In the genomic region with DNA sequence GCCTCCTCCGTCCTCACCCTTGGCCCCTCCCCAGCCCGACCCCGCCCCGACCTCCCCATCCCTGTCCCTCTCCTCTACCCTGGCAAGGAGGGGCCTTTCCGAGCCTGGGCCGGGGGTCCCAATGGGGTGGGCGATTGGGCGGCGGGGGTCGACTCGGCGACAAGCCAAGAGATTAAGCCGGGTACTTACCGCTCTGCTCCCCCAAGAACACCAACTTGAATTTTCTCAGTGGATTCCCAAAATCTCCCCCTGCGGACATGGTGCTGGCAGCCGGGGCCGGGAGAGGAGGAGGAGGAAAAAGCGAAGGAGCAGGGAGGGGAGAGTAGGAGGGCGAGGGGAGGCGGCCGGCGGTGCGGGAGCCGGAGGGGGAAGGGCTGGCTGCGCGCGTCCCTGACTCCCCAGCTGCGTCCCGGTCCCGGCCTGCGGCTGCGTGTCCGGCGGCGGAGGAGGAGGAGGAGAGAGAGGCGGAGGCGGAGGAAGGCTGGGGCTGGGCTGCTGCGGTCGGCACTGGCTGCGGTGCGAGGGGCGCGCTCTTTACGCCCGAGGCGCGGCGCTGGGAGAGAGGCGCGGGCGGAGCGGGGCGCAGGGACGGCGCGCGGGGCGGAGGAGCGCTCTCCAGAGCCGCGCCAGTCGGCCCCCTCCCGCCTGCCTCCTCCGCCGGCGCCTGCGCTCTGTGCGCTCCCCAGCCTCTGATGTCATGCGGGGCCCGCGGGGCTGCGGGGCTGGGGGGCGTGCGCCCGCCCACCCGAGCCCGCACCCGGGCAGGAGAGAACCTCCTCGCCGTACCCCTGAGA, we compare ENCODE assay signal across 1 cellular context.
TF ChIP-seq lines count a peak whose summit lies in the region.

TSS of gene RAB6B (minus strand) at position 675 of the 794 bp plus-strand sequence. CDS start at position 259, 416 bp downstream.

TF ChIP-seq in K562, 482 proteins besides CTCF, POLR2A, EP300 and RAD21 (continued from another document):
- TF ChIP-seq, protein P1, sequence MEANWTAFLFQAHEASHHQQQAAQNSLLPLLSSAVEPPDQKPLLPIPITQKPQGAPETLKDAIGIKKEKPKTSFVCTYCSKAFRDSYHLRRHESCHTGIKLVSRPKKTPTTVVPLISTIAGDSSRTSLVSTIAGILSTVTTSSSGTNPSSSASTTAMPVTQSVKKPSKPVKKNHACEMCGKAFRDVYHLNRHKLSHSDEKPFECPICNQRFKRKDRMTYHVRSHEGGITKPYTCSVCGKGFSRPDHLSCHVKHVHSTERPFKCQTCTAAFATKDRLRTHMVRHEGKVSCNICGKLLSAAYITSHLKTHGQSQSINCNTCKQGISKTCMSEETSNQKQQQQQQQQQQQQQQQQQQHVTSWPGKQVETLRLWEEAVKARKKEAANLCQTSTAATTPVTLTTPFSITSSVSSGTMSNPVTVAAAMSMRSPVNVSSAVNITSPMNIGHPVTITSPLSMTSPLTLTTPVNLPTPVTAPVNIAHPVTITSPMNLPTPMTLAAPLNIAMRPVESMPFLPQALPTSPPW (CRISPR knock-in tag; IDR thresholded peaks at IDR 0.05) = peak; percentile 57; the same call in 1 of the 2 replicates
- TF ChIP-seq RB1 (IDR thresholded peaks at IDR 0.05; ENCODE audit: low read depth) = peak; percentile 58; the same call in 1 of the 2 replicates
- TF ChIP-seq CBX8 (IDR thresholded peaks at IDR 0.05; ENCODE audit: borderline replicate concordance, extremely low read depth, low read depth, low read length, poor library complexity, severe bottlenecking) = no peak
- TF ChIP-seq IFI16 (CRISPR knock-in tag; IDR thresholded peaks at IDR 0.05) = no peak
- TF ChIP-seq ZFX (CRISPR knock-in tag; IDR thresholded peaks at IDR 0.05) = peak; percentile 64
- no peak for TF ChIP-seq MBD2 (IDR thresholded peaks at IDR 0.05; ENCODE audit: borderline replicate concordance, low read depth)
- TF ChIP-seq CTBP1 (IDR thresholded peaks at IDR 0.05; ENCODE audit: borderline replicate concordance) = peak; percentile 97
- TF ChIP-seq BMI1 (IDR thresholded peaks at IDR 0.05; ENCODE audit: low read length) = no peak
- peak; percentile 66; the same call in 1 of the 2 replicates for TF ChIP-seq ZBTB7A (IDR thresholded peaks at IDR 0.05; ENCODE audit: borderline replicate concordance, control insufficient read depth, low read depth, low read length)
- TF ChIP-seq RBBP5 (IDR thresholded peaks at IDR 0.05; ENCODE audit: borderline replicate concordance, insufficient read depth, low read length, poor library complexity, severe bottlenecking) = peak; percentile 51
- TF ChIP-seq NRF1 (conservative IDR thresholded peaks at IDR 0.05 in 1 of 2, IDR thresholded peaks at IDR 0.05 in 1 of 2) = peak; percentile 89 to 90
- no peak for TF ChIP-seq BCOR (IDR thresholded peaks at IDR 0.05)
- no peak for TF ChIP-seq BRF1 (IDR thresholded peaks at IDR 0.05; ENCODE audit: borderline replicate concordance, extremely low read depth, insufficient read length)
- no peak for TF ChIP-seq ZC3H4 (CRISPR knock-in tag; IDR thresholded peaks at IDR 0.05; ENCODE audit: borderline replicate concordance)
- TF ChIP-seq GABPB1 (CRISPR knock-in tag; IDR thresholded peaks at IDR 0.05) = no peak
- no peak for TF ChIP-seq ETS2 (tag; IDR thresholded peaks at IDR 0.05; ENCODE audit: borderline replicate concordance, poor library complexity, severe bottlenecking)
- TF ChIP-seq CCNT2 (IDR thresholded peaks at IDR 0.05; ENCODE audit: borderline replicate concordance, extremely low read depth, insufficient read length, low read depth, low read length) = peak; percentile 37
- TF ChIP-seq NELFE (IDR thresholded peaks at IDR 0.05; ENCODE audit: insufficient read depth, insufficient read length) = no peak
- TF ChIP-seq CXXC5 (CRISPR knock-in tag; IDR thresholded peaks at IDR 0.05) = peak; percentile 64
- peak in 1 of 2 experiments; percentile 77; a peak in 2 of 4 replicates for TF ChIP-seq MAZ (CRISPR knock-in tag; conservative IDR thresholded peaks at IDR 0.05 in 1 of 2, IDR thresholded peaks at IDR 0.05 in 1 of 2)
- TF ChIP-seq ETS1 (conservative IDR thresholded peaks at IDR 0.05; ENCODE audit: control insufficient read depth, low read depth, low read length) = no peak
- peak in 1 of 2 experiments; percentile 64; a peak in 2 of 4 replicates for TF ChIP-seq HDAC1 (IDR thresholded peaks at IDR 0.05)
- TF ChIP-seq, protein P2, sequence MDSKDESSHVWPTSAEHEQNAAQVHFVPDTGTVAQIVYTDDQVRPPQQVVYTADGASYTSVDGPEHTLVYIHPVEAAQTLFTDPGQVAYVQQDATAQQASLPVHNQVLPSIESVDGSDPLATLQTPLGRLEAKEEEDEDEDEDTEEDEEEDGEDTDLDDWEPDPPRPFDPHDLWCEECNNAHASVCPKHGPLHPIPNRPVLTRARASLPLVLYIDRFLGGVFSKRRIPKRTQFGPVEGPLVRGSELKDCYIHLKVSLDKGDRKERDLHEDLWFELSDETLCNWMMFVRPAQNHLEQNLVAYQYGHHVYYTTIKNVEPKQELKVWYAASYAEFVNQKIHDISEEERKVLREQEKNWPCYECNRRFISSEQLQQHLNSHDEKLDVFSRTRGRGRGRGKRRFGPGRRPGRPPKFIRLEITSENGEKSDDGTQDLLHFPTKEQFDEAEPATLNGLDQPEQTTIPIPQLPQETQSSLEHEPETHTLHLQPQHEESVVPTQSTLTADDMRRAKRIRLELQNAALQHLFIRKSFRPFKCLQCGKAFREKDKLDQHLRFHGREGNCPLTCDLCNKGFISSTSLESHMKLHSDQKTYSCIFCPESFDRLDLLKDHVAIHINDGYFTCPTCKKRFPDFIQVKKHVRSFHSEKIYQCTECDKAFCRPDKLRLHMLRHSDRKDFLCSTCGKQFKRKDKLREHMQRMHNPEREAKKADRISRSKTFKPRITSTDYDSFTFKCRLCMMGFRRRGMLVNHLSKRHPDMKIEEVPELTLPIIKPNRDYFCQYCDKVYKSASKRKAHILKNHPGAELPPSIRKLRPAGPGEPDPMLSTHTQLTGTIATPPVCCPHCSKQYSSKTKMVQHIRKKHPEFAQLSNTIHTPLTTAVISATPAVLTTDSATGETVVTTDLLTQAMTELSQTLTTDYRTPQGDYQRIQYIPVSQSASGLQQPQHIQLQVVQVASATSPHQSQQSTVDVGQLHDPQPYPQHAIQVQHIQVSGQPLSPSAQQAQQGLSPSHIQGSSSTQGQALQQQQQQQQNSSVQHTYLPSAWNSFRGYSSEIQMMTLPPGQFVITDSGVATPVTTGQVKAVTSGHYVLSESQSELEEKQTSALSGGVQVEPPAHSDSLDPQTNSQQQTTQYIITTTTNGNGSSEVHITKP (IDR thresholded peaks at IDR 0.05; ENCODE audit: partially characterized antibody) = peak; percentile 12
- peak; percentile 63 for TF ChIP-seq RBFOX2 (IDR thresholded peaks at IDR 0.05; ENCODE audit: low read depth, low read length)
- TF ChIP-seq ZNF57 (CRISPR knock-in tag; IDR thresholded peaks at IDR 0.05) = no peak
- TF ChIP-seq EGR1 (conservative IDR thresholded peaks at IDR 0.05) = peak; percentile 80
- TF ChIP-seq ZNF24 (IDR thresholded peaks at IDR 0.05) = 0 out of 2 replicates have a peak, but pooled peaks have one; percentile 59
- peak; percentile 58; the same call in 1 of the 2 replicates for TF ChIP-seq TFAP4 (CRISPR knock-in tag; IDR thresholded peaks at IDR 0.05; ENCODE audit: borderline replicate concordance)
- TF ChIP-seq POLR2G (IDR thresholded peaks at IDR 0.05; ENCODE audit: low read depth, low read length) = peak; percentile 56
- no peak for TF ChIP-seq CEBPB (tag; IDR thresholded peaks at IDR 0.05)
- TF ChIP-seq ZNF639 (CRISPR knock-in tag; conservative IDR thresholded peaks at IDR 0.05 in 1 of 2, IDR thresholded peaks at IDR 0.05 in 1 of 2) = no peak
- TF ChIP-seq PCBP1 (IDR thresholded peaks at IDR 0.05; ENCODE audit: low read depth, low read length, poor library complexity, severe bottlenecking) = no peak
- 0 out of 4 replicates have a peak, but pooled peaks of 1 of the 2 experiments have one; percentile 38 for TF ChIP-seq UBTF (IDR thresholded peaks at IDR 0.05; ENCODE audit: borderline replicate concordance in 1 of 2, low read depth in 2 of 2, low read length in 2 of 2)
- peak; percentile 2 for TF ChIP-seq HMGN3 (IDR thresholded peaks at IDR 0.05; ENCODE audit: borderline replicate concordance, extremely low read depth, insufficient read length, low read depth, low read length)
- TF ChIP-seq, protein P3, sequence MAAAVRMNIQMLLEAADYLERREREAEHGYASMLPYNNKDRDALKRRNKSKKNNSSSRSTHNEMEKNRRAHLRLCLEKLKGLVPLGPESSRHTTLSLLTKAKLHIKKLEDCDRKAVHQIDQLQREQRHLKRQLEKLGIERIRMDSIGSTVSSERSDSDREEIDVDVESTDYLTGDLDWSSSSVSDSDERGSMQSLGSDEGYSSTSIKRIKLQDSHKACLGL (CRISPR knock-in tag; IDR thresholded peaks at IDR 0.05; ENCODE audit: borderline replicate concordance, poor library complexity, severe bottlenecking) = no peak
- TF ChIP-seq PHF8 (IDR thresholded peaks at IDR 0.05; ENCODE audit: borderline replicate concordance, low read length) = peak; percentile 47; the same call in 1 of the 2 replicates
- no peak for TF ChIP-seq CSDE1 (IDR thresholded peaks at IDR 0.05)
- peak; percentile 95 for TF ChIP-seq HNRNPLL (IDR thresholded peaks at IDR 0.05; ENCODE audit: low read depth, low read length, poor library complexity, severe bottlenecking)
- no peak for TF ChIP-seq PHB2 (IDR thresholded peaks at IDR 0.05; ENCODE audit: low read depth)
- no peak for TF ChIP-seq ZNF124 (CRISPR knock-in tag; IDR thresholded peaks at IDR 0.05)
